Comparison of ENCODE assay signal across 15 cellular contexts in genomic region chr18:10771053-10771709, GRCh38.
DNase-seq lines count a peak whose midpoint lies in the region; ATAC-seq and TF ChIP-seq lines count a peak whose summit lies in the region.
"Had no signal": no experiment of that assay in that cellular context is flagged by ENCODE, and none has a peak within 500 bp of the region (broad histone marks: within the 10 kb centered on the region; RNA-seq: fewer than 3 reads in every experiment).

No MANE protein-coding gene starts in this region.

- no peaks in the 10 kb centered on the region for H3K79me2 ChIP-seq in mammary epithelial cell (ENCODE audit: insufficient read depth, low read length)

- no peak overlapping the region for H3K27ac ChIP-seq in mammary epithelial cell (ENCODE audit: insufficient read depth, low read depth, low read length)
- no peak overlapping the region for H3K27ac ChIP-seq in breast epithelium
- H3K27ac ChIP-seq in aorta (ENCODE audit: low read depth in 1 of 2, low read length in 2 of 2), result no peak overlapping the region
- H3K27ac ChIP-seq: esophagus muscularis mucosa had no signal

- H3K4me3 Mint-ChIP-seq in stimulated activated naive CD8-positive, alpha-beta T cell treated with anti-CD3 and anti-CD28 coated beads, Interleukin-15, amount 100 ng/mL, for 72 hours, result no peak overlapping the region
- H3K4me3 Mint-ChIP-seq in activated T-helper 1 cell treated with anti-CD3 and anti-CD28 coated beads, Interleukin-12 subunit alpha, Interleukin-12 subunit beta, Interleukin-2, Interleukin-4 antibody, amounts not matched to agents 30 ng/mL and 10 ng/mL and 1 ng/mL, durations not matched to agents 14 hours and 24 hours and 36 hours, result no peak overlapping the region
- H3K4me3 Mint-ChIP-seq: central memory CD8-positive, alpha-beta T cell; HFFc6 had no signal

- CTCF ChIA-PET in mammary epithelial cell (lab: Charles Lee; ENCODE audit: low non-redundant PET), result no interaction called here

- peak; percentile 79 for ATAC-seq in stimulated activated naive CD8-positive, alpha-beta T cell treated with anti-CD3 and anti-CD28 coated beads, Interleukin-15, amount 100 ng/mL, for 72 hours
- no peak for ATAC-seq in aorta (ENCODE audit: low FRiP score)
- ATAC-seq: K562 had no signal

- H3K36me3 ChIP-seq in mammary epithelial cell (ENCODE audit: insufficient read depth, low read length) (no peaks in the 10 kb centered on the region), breast epithelium (no peaks in the 10 kb centered on the region), aorta (ENCODE audit: control insufficient read depth in 1 of 2, insufficient read depth in 2 of 2, low read length in 1 of 2) (no peaks in the 10 kb centered on the region)
- H3K36me3 ChIP-seq: esophagus muscularis mucosa had no signal

- in situ Hi-C loops in mammary epithelial cell (cut with MboI; ENCODE audit: low sequenced_read_pairs in 2 of 2), result no loop called here

- no peaks in the 10 kb centered on the region for H3K4me1 ChIP-seq in mammary epithelial cell (ENCODE audit: insufficient read depth, low read length)
- no peaks in the 10 kb centered on the region for H3K4me1 ChIP-seq in breast epithelium
- H3K4me1 ChIP-seq in aorta (ENCODE audit: control insufficient read depth in 1 of 2, insufficient read depth in 2 of 2, low read length in 2 of 2), result no peaks in the 10 kb centered on the region
- H3K4me1 ChIP-seq: esophagus muscularis mucosa had no signal

- no peaks in the 10 kb centered on the region for H3K4me1 Mint-ChIP-seq in stimulated activated naive CD8-positive, alpha-beta T cell treated with anti-CD3 and anti-CD28 coated beads, Interleukin-15, amount 100 ng/mL, for 72 hours
- no peaks in the 10 kb centered on the region for H3K4me1 Mint-ChIP-seq in activated T-helper 1 cell treated with anti-CD3 and anti-CD28 coated beads, Interleukin-12 subunit alpha, Interleukin-12 subunit beta, Interleukin-2, Interleukin-4 antibody, amounts not matched to agents 30 ng/mL and 10 ng/mL and 1 ng/mL, durations not matched to agents 14 hours and 24 hours and 36 hours (ENCODE audit: low read depth)
- H3K4me1 Mint-ChIP-seq: central memory CD8-positive, alpha-beta T cell had no signal

- peaks cover 5 to 11% of the 10 kb centered on the region in 2 donors for H3K9me3 Mint-ChIP-seq in stimulated activated naive CD8-positive, alpha-beta T cell treated with anti-CD3 and anti-CD28 coated beads, Interleukin-15, amount 100 ng/mL, for 72 hours
- H3K9me3 Mint-ChIP-seq in activated T-helper 1 cell treated with anti-CD3 and anti-CD28 coated beads, Interleukin-12 subunit alpha, Interleukin-12 subunit beta, Interleukin-2, Interleukin-4 antibody, amounts not matched to agents 30 ng/mL and 10 ng/mL and 1 ng/mL, durations not matched to agents 14 hours and 24 hours and 36 hours, result no peaks in the 10 kb centered on the region
- H3K9me3 Mint-ChIP-seq: HFFc6 had no signal

- peaks cover 47% of the 10 kb centered on the region for H3K27me3 Mint-ChIP-seq in stimulated activated naive CD8-positive, alpha-beta T cell treated with anti-CD3 and anti-CD28 coated beads, Interleukin-15, amount 100 ng/mL, for 72 hours
- H3K27me3 Mint-ChIP-seq in activated T-helper 1 cell treated with anti-CD3 and anti-CD28 coated beads, Interleukin-12 subunit alpha, Interleukin-12 subunit beta, Interleukin-2, Interleukin-4 antibody, amounts not matched to agents 30 ng/mL and 10 ng/mL and 1 ng/mL, durations not matched to agents 14 hours and 24 hours and 36 hours (ENCODE audit: insufficient read depth), result peaks cover 9% of the 10 kb centered on the region

- dilution Hi-C loops in mammary epithelial cell (cut with HindIII; ENCODE audit: low sequenced_read_pairs), result no loop called here

- H3K9ac ChIP-seq in mammary epithelial cell (ENCODE audit: insufficient read depth, low read length), result no peak overlapping the region

- peak overlapping the region in 1 of 2 donors; percentile 19 for H3K27ac Mint-ChIP-seq in stimulated activated naive CD8-positive, alpha-beta T cell treated with anti-CD3 and anti-CD28 coated beads, Interleukin-15, amount 100 ng/mL, for 72 hours
- H3K27ac Mint-ChIP-seq in activated T-helper 1 cell treated with anti-CD3 and anti-CD28 coated beads, Interleukin-12 subunit alpha, Interleukin-12 subunit beta, Interleukin-2, Interleukin-4 antibody, amounts not matched to agents 30 ng/mL and 10 ng/mL and 1 ng/mL, durations not matched to agents 14 hours and 24 hours and 36 hours, result no peak overlapping the region
- H3K27ac Mint-ChIP-seq: HFFc6 had no signal

- H3K27me3 ChIP-seq in mammary epithelial cell (ENCODE audit: insufficient read depth, low read length), result no peaks in the 10 kb centered on the region
- no peaks in the 10 kb centered on the region for H3K27me3 ChIP-seq in breast epithelium
- no peaks in the 10 kb centered on the region for H3K27me3 ChIP-seq in aorta (ENCODE audit: control insufficient read depth in 1 of 2, insufficient read depth in 2 of 2, low read length in 1 of 2)

- TF ChIP-seq POLR2A in breast epithelium (IDR thresholded peaks at IDR 0.05), result no peak

- BruUV-seq in mammary epithelial cell (replicated peaks; lab: Mats Ljungman, UMichigan), result no TSS peak

- H3K4me3 ChIP-seq in mammary epithelial cell (replicated peaks in 1 of 3; ENCODE audit: insufficient read depth in 1 of 3, low read depth in 2 of 3, low read length in 3 of 3), result no peak overlapping the region
- no peak overlapping the region for H3K4me3 ChIP-seq in breast epithelium
- H3K4me3 ChIP-seq in choroid plexus epithelial cell (ENCODE audit: low read depth, low read length), result no peak overlapping the region
- no peak overlapping the region for H3K4me3 ChIP-seq in aorta (ENCODE audit: low read length in 2 of 2)
- H3K4me3 ChIP-seq: esophagus muscularis mucosa, K562 had no signal

- H3K4me2 ChIP-seq in mammary epithelial cell (ENCODE audit: insufficient read depth, low read depth, low read length), result no peak overlapping the region

- H3K9me3 ChIP-seq in mammary epithelial cell (replicated peaks; ENCODE audit: insufficient read depth, low read length), result peaks cover 3% of the 10 kb centered on the region
- H3K9me3 ChIP-seq in breast epithelium, result no peaks in the 10 kb centered on the region
- no peaks in the 10 kb centered on the region for H3K9me3 ChIP-seq in aorta (ENCODE audit: control insufficient read depth, low read length)

- no peak for TF ChIP-seq CTCF in mammary epithelial cell (conservative IDR thresholded peaks at IDR 0.05 in 1 of 2, IDR thresholded peaks at IDR 0.05 in 1 of 2; ENCODE audit: extremely low read depth in 1 of 2, insufficient read depth in 1 of 2, low read depth in 1 of 2, low read length in 2 of 2)
- TF ChIP-seq CTCF in breast epithelium (IDR thresholded peaks at IDR 0.05), result no peak
- no peak for TF ChIP-seq CTCF in choroid plexus epithelial cell (conservative IDR thresholded peaks at IDR 0.05; ENCODE audit: low read depth, low read length)

- H4K20me1 ChIP-seq in mammary epithelial cell (ENCODE audit: insufficient read depth, low read length), result no peaks in the 10 kb centered on the region

- no peak overlapping the region for H2AFZ ChIP-seq in mammary epithelial cell (ENCODE audit: low read depth, low read length)

- intact Hi-C loops in mammary epithelial cell (cut with micrococcal nuclease), result no loop called here
- intact Hi-C loops in breast epithelium (cut with DNase I; ENCODE audit: low total_unique reads), result no loop called here
- intact Hi-C loops in activated T-helper 1 cell treated with anti-CD3 and anti-CD28 coated beads, Interleukin-12 subunit alpha, Interleukin-12 subunit beta, Interleukin-2, Interleukin-4 antibody, amounts not matched to agents 30 ng/mL and 10 ng/mL and 1 ng/mL, durations not matched to agents 14 hours and 24 hours and 36 hours (cut with micrococcal nuclease), result no loop called here
- intact Hi-C loops in aorta (cut with DNase I), result no loop called here

- DNase-seq in mammary epithelial cell (peak; percentile 20), breast epithelium (ENCODE audit: low spot score in 2 of 2) (no peak), MV-4-11 (lab: John Stamatoyannopoulos, UW) (peak; percentile 49), choroid plexus epithelial cell (ENCODE audit: low read depth) (peak; percentile 71), ureter (ENCODE audit: low spot score) (no peak), aorta (no peak)
- no peak for DNase-seq in stimulated activated naive CD8-positive, alpha-beta T cell treated with anti-CD3 and anti-CD28 coated beads, Interleukin-15, amount 100 ng/mL, for 72 hours
- no peak for DNase-seq in activated T-helper 1 cell treated with anti-CD3 and anti-CD28 coated beads, Interleukin-12 subunit alpha, Interleukin-12 subunit beta, Interleukin-2, Interleukin-4 antibody, amounts not matched to agents 30 ng/mL and 10 ng/mL and 1 ng/mL, durations not matched to agents 14 hours and 24 hours and 36 hours (ENCODE audit: low spot score)
- DNase-seq: activated CD4-positive, CD25-positive, alpha-beta regulatory T cell; HFFc6; NCI-H1694 treated with DMSO at 0.1 percent for 48 hours; NCI-H748 treated with DMSO at 0.1 percent for 48 hours had no signal

- no peaks in the 10 kb centered on the region for H3K36me3 Mint-ChIP-seq in activated T-helper 1 cell treated with anti-CD3 and anti-CD28 coated beads, Interleukin-12 subunit alpha, Interleukin-12 subunit beta, Interleukin-2, Interleukin-4 antibody, amounts not matched to agents 30 ng/mL and 10 ng/mL and 1 ng/mL, durations not matched to agents 14 hours and 24 hours and 36 hours (ENCODE audit: low read depth)

- WGBS in mammary epithelial cell (ENCODE audit: low coverage, missing lambda C conversion rate), result 20% methylated on average over 3 of the region's 3 CpGs
- 61 to 68% methylated on average over 3 of the region's 3 CpGs for WGBS in aorta, 2 donors

Comparison
In these comparisons a context has a peak if more than half of its experiments do, and no peak if none do; other contexts are left out.
1. DNase-seq: peak in mammary epithelial cell (single experiment), MV-4-11 (single experiment) and choroid plexus epithelial cell (single experiment); none in breast epithelium (0 of 2), stimulated activated naive CD8-positive, alpha-beta T cell treated with anti-CD3 and anti-CD28 coated beads, Interleukin-15, amount 100 ng/mL, for 72 hours (0 of 2), ureter (single experiment), activated T-helper 1 cell treated with anti-CD3 and anti-CD28 coated beads, Interleukin-12 subunit alpha, Interleukin-12 subunit beta, Interleukin-2, Interleukin-4 antibody, amounts not matched to agents 30 ng/mL and 10 ng/mL and 1 ng/mL, durations not matched to agents 14 hours and 24 hours and 36 hours (single experiment) and aorta (0 of 2).